ENCODE assay signal across 8 cellular contexts in genomic region chr6:41428402-41428994, GRCh38.
DNase-seq lines count a peak whose midpoint lies in the region; ATAC-seq, FAIRE-seq and TF ChIP-seq lines count a peak whose summit lies in the region.

No MANE protein-coding gene starts in this region.

- H2BK5ac ChIP-seq in mesenchymal stem cell (ENCODE audit: low read depth, low read length, poor library complexity, severe bottlenecking) = no peak overlapping the region

- H4K8ac ChIP-seq in mesenchymal stem cell (ENCODE audit: low read length) = no peak overlapping the region

- H3K23ac ChIP-seq in mesenchymal stem cell (ENCODE audit: low read length in 2 of 2) = no peak overlapping the region

- H3K14ac ChIP-seq in mesenchymal stem cell (ENCODE audit: low read length in 2 of 2) = no peak overlapping the region

- H3K36me3 Mint-ChIP-seq in activated CD8-positive, alpha-beta T cell treated with anti-CD3 and anti-CD28 coated beads for 36 hours (ENCODE audit: low read depth) = no peaks in the 10 kb centered on the region
- H3K36me3 Mint-ChIP-seq in activated CD8-positive, alpha-beta T cell treated with anti-CD3 and anti-CD28 coated beads, Interleukin-2, amount 10 ng/mL, durations not matched to agents 7 days and 5 days (ENCODE audit: low read depth) = no peaks in the 10 kb centered on the region

- no peak overlapping the region for H2BK120ac ChIP-seq in mesenchymal stem cell (ENCODE audit: low read depth, low read length)

- SMC1A ChIA-PET in GM12878 (lab: Charles Lee; ENCODE audit: uncharacterized antibody, unreplicated experiment) = interaction anchor here (1.4 to 1.7 kb wide), 2 partner anchors 10 to 99 kb away, joined by 4 to 6 read pairs; no protein-coding TSS in a partner anchor

- H3K79me2 ChIP-seq in GM12878 (ENCODE audit: control insufficient read depth, insufficient read depth, low read length) = no peaks in the 10 kb centered on the region

- no peak overlapping the region for H3K27ac Mint-ChIP-seq in activated CD8-positive, alpha-beta T cell treated with anti-CD3 and anti-CD28 coated beads for 36 hours
- no peak overlapping the region for H3K27ac Mint-ChIP-seq in activated CD8-positive, alpha-beta T cell treated with anti-CD3 and anti-CD28 coated beads, Interleukin-2, amount 10 ng/mL, durations not matched to agents 7 days and 5 days

- CTCF ChIA-PET in activated CD8-positive, alpha-beta T cell treated with anti-CD3 and anti-CD28 coated beads for 36 hours (lab: Charles Lee) = interaction anchor here (1.0 to 1.4 kb wide), 2 partner anchors 14 to 120 kb away, joined by 3 read pairs; no protein-coding TSS in a partner anchor
- CTCF ChIA-PET in activated CD8-positive, alpha-beta T cell treated with anti-CD3 and anti-CD28 coated beads, Interleukin-2, amount 10 ng/mL, durations not matched to agents 7 days and 5 days (lab: Charles Lee) = interaction anchor here (0.5 to 1.4 kb wide), 2 partner anchors 11 to 116 kb away, joined by 3 read pairs; no protein-coding TSS in a partner anchor
- CTCF ChIA-PET in GM12878 (lab: Yijun Ruan, JAX) = interaction anchor here (0.8 to 1.6 kb wide), 2 partner anchors 10 to 122 kb away, joined by 3 read pairs; no protein-coding TSS in a partner anchor

- no peak for FAIRE-seq in GM12878 (lab: Jason Lieb, UNC)

- no peak for TF ChIP-seq RAD21 in GM12878 (IDR thresholded peaks at IDR 0.05; ENCODE audit: insufficient read depth, low read depth, low read length)

- H2AFZ ChIP-seq in GM12878 (ENCODE audit: control insufficient read depth, low read depth, low read length) (no peak overlapping the region), mesenchymal stem cell (ENCODE audit: low read depth, low read length) (no peak overlapping the region)

- POLR2A ChIA-PET in activated CD8-positive, alpha-beta T cell treated with anti-CD3 and anti-CD28 coated beads for 36 hours (lab: Charles Lee) = interaction anchor here (2.5 kb wide), 1 partner anchor 10 kb away, joined by 7 read pairs; no protein-coding TSS in a partner anchor
- POLR2A ChIA-PET in activated CD8-positive, alpha-beta T cell treated with anti-CD3 and anti-CD28 coated beads, Interleukin-2, amount 10 ng/mL, durations not matched to agents 7 days and 5 days (lab: Charles Lee) = no interaction called here
- POLR2A ChIA-PET in GM12878 (lab: Charles Lee) = interaction anchor here (1.1 to 1.3 kb wide), 2 partner anchors 10 to 28 kb away, joined by 3 to 4 read pairs; no protein-coding TSS in a partner anchor

- H3K18ac ChIP-seq in mesenchymal stem cell (ENCODE audit: low read depth in 1 of 2, low read length in 2 of 2) = no peak overlapping the region

- H3K4me3 Mint-ChIP-seq in activated CD8-positive, alpha-beta T cell treated with anti-CD3 and anti-CD28 coated beads for 36 hours = peak overlapping the region; percentile 9
- no peak overlapping the region for H3K4me3 Mint-ChIP-seq in activated CD8-positive, alpha-beta T cell treated with anti-CD3 and anti-CD28 coated beads, Interleukin-2, amount 10 ng/mL, durations not matched to agents 7 days and 5 days

- TF ChIP-seq EP300 in GM12878 (IDR thresholded peaks at IDR 0.05; ENCODE audit: borderline replicate concordance in 1 of 2, control insufficient read depth in 1 of 2, low read depth in 2 of 2, low read length in 2 of 2) = no peak
- TF ChIP-seq EP300 in tibial nerve (IDR thresholded peaks at IDR 0.05) = peak in 1 of 2 donors; percentile 20

- in situ Hi-C loops in GM12878 (cut with MboI) = no loop called here

- H3K9ac ChIP-seq in GM12878 (ENCODE audit: control insufficient read depth, insufficient read depth, low read length) (no peak overlapping the region), mesenchymal stem cell (ENCODE audit: low read length) (no peak overlapping the region)

- no peak overlapping the region for H3K4ac ChIP-seq in mesenchymal stem cell (ENCODE audit: low read depth in 1 of 2, low read length in 2 of 2)

- TF ChIP-seq POLR2A in GM12878 (IDR thresholded peaks at IDR 0.05; ENCODE audit: low read depth, low read length) (no peak), tibial nerve (IDR thresholded peaks at IDR 0.05) (no peak)

- H3K4me2 ChIP-seq in GM12878 (ENCODE audit: control insufficient read depth, insufficient read depth) (peak overlapping the region; percentile 52; the same call in 1 of the 2 replicates), mesenchymal stem cell (ENCODE audit: low read length, poor library complexity, severe bottlenecking) (peak overlapping the region; percentile 87)

- H3K4me1 Mint-ChIP-seq in activated CD8-positive, alpha-beta T cell treated with anti-CD3 and anti-CD28 coated beads for 36 hours (ENCODE audit: low read depth) = peaks cover 14% of the 10 kb centered on the region
- H3K4me1 Mint-ChIP-seq in activated CD8-positive, alpha-beta T cell treated with anti-CD3 and anti-CD28 coated beads, Interleukin-2, amount 10 ng/mL, durations not matched to agents 7 days and 5 days (ENCODE audit: low read depth) = peaks cover 11% of the 10 kb centered on the region

- no peak overlapping the region for H4K91ac ChIP-seq in mesenchymal stem cell (ENCODE audit: low read length)

- no TSS peak for BruUV-seq in GM12878 (replicated peaks; lab: Mats Ljungman, UMichigan)

- H3K4me1 ChIP-seq in GM12878 (ENCODE audit: control insufficient read depth, insufficient read depth, low read length) (peaks cover 10% of the 10 kb centered on the region), mesenchymal stem cell (ENCODE audit: control insufficient read depth, insufficient read depth, low read depth, low read length) (peaks cover 31% of the 10 kb centered on the region), tibial nerve (peaks cover 0 to 65% (median 43%) of the 10 kb centered on the region in 4 donors)

- no peaks in the 10 kb centered on the region for H4K20me1 ChIP-seq in GM12878 (ENCODE audit: control insufficient read depth, insufficient read depth)

- H3K27me3 Mint-ChIP-seq in activated CD8-positive, alpha-beta T cell treated with anti-CD3 and anti-CD28 coated beads for 36 hours = peaks cover 20% of the 10 kb centered on the region
- peaks cover 37% of the 10 kb centered on the region for H3K27me3 Mint-ChIP-seq in activated CD8-positive, alpha-beta T cell treated with anti-CD3 and anti-CD28 coated beads, Interleukin-2, amount 10 ng/mL, durations not matched to agents 7 days and 5 days (ENCODE audit: low read depth)

- no peak for TF ChIP-seq CTCF in activated CD8-positive, alpha-beta T cell treated with anti-CD3 and anti-CD28 coated beads for 36 hours (IDR thresholded peaks at IDR 0.05)
- TF ChIP-seq CTCF in GM12878 (IDR thresholded peaks at IDR 0.05 in 2 of 3, conservative IDR thresholded peaks at IDR 0.05 in 1 of 3; ENCODE audit: control insufficient read depth in 2 of 3, extremely low read depth in 1 of 3, insufficient read depth in 1 of 3, low read depth in 3 of 3, low read length in 3 of 3) (no peak), tibial nerve (IDR thresholded peaks at IDR 0.05) (no peak)

- no peak overlapping the region for H3K27ac ChIP-seq in GM12878 (ENCODE audit: control insufficient read depth, insufficient read depth)
- no peak overlapping the region for H3K27ac ChIP-seq in mesenchymal stem cell (ENCODE audit: low read length, poor library complexity, severe bottlenecking)
- H3K27ac ChIP-seq in tibial nerve = peak overlapping the region; percentile 63 to 92 (median 88)

- no peak for ATAC-seq in activated CD8-positive, alpha-beta T cell treated with anti-CD3 and anti-CD28 coated beads for 36 hours
- no peak for ATAC-seq in activated CD8-positive, alpha-beta T cell treated with anti-CD3 and anti-CD28 coated beads, Interleukin-2, amount 10 ng/mL, durations not matched to agents 7 days and 5 days
- no peak for ATAC-seq in GM12878
- no peak for ATAC-seq in GM21786 (IDR thresholded peaks at IDR 0.05; ENCODE audit: unreplicated experiment)
- ATAC-seq in HG02852 (IDR thresholded peaks at IDR 0.05; ENCODE audit: unreplicated experiment) = no peak

- H3K36me3 ChIP-seq in GM12878 (ENCODE audit: control insufficient read depth in 2 of 2, insufficient read depth in 2 of 2, low read length in 1 of 2) (no peaks in the 10 kb centered on the region), mesenchymal stem cell (ENCODE audit: control insufficient read depth in 1 of 2, insufficient read depth in 2 of 2, low read depth in 1 of 2, low read length in 2 of 2) (no peaks in the 10 kb centered on the region), tibial nerve (no peaks in the 10 kb centered on the region)

- no peaks in the 10 kb centered on the region for H3K9me3 ChIP-seq in GM12878 (replicated peaks; ENCODE audit: control insufficient read depth, insufficient read depth, low read length)
- no peaks in the 10 kb centered on the region for H3K9me3 ChIP-seq in mesenchymal stem cell (ENCODE audit: control insufficient read depth, low read length)
- no peaks in the 10 kb centered on the region for H3K9me3 ChIP-seq in tibial nerve

- H3K9me3 Mint-ChIP-seq in activated CD8-positive, alpha-beta T cell treated with anti-CD3 and anti-CD28 coated beads for 36 hours = no peaks in the 10 kb centered on the region
- no peaks in the 10 kb centered on the region for H3K9me3 Mint-ChIP-seq in activated CD8-positive, alpha-beta T cell treated with anti-CD3 and anti-CD28 coated beads, Interleukin-2, amount 10 ng/mL, durations not matched to agents 7 days and 5 days (ENCODE audit: insufficient read depth)

- RAD21 ChIA-PET in GM12878 (lab: Charles Lee; ENCODE audit: unreplicated experiment) = interaction anchor here (1.1 to 1.3 kb wide), 3 partner anchors 22 to 150 kb away, joined by 3 read pairs; no protein-coding TSS in a partner anchor

- H3K27me3 ChIP-seq in GM12878 (replicated peaks in 1 of 2; ENCODE audit: control insufficient read depth in 2 of 2, insufficient read depth in 2 of 2, low read length in 1 of 2) (peaks cover 12 to 18% of the 10 kb centered on the region in 2 experiments), mesenchymal stem cell (ENCODE audit: control insufficient read depth in 1 of 2, insufficient read depth in 1 of 2, low read length in 2 of 2) (peaks cover 54 to 63% of the 10 kb centered on the region in 2 experiments), tibial nerve (no peaks in the 10 kb centered on the region)

- H3K79me1 ChIP-seq in mesenchymal stem cell (replicated peaks; ENCODE audit: low read length, poor library complexity, severe bottlenecking) = no peaks in the 10 kb centered on the region

- H2AK5ac ChIP-seq in mesenchymal stem cell (ENCODE audit: low read length, severe bottlenecking) = no peak overlapping the region

- H3K4me3 ChIP-seq in GM12878 = peak overlapping the region; percentile 29; the same call in 1 of the 2 replicates
- peak overlapping the region in 1 of 2 experiments; percentile 47 for H3K4me3 ChIP-seq in mesenchymal stem cell (ENCODE audit: insufficient read depth in 1 of 2, low read depth in 1 of 2, low read length in 2 of 2)
- H3K4me3 ChIP-seq in tibial nerve = peak overlapping the region; percentile 27 to 58 (median 48)

- H2BK15ac ChIP-seq in mesenchymal stem cell (ENCODE audit: low read depth, poor library complexity, severe bottlenecking) = no peak overlapping the region

- WGBS in GM12878 (ENCODE audit: insufficient coverage, insufficient replicate concordance, low lambda C conversion rate, missing lambda C conversion rate) = 9% methylated on average over 28 of the region's 28 CpGs
- 10% methylated on average over 14 of the region's 28 CpGs for WGBS in mesenchymal stem cell
- 1 to 2% methylated on average over 27 to 28 of the region's 28 CpGs for WGBS in tibial nerve, 2 donors

- DNase-seq in activated CD8-positive, alpha-beta T cell treated with anti-CD3 and anti-CD28 coated beads for 36 hours = no peak
- DNase-seq in activated CD8-positive, alpha-beta T cell treated with anti-CD3 and anti-CD28 coated beads, Interleukin-2, amount 10 ng/mL, durations not matched to agents 7 days and 5 days = no peak
- no peak for DNase-seq in GM12878 (ENCODE audit: low read depth, low spot score)
- DNase-seq in mesenchymal stem cell = no peak
- DNase-seq in tibial nerve (ENCODE audit: low spot score in 2 of 2) = peak in 1 of 2 donors; percentile 28
- no peak for DNase-seq in NCI-H2107 treated with DMSO at 0.1 percent for 48 hours (lab: John Stamatoyannopoulos, UW; ENCODE audit: unreplicated experiment)

- no peak overlapping the region for H2BK12ac ChIP-seq in mesenchymal stem cell (ENCODE audit: low read length in 2 of 2)

- intact Hi-C loops in activated CD8-positive, alpha-beta T cell treated with anti-CD3 and anti-CD28 coated beads for 36 hours (cut with micrococcal nuclease) = loop anchor here (5.0 to 10.0 kb wide), 2 partner anchors 56 to 116 kb away; partner anchors contain the start of gene FOXP4
- intact Hi-C loops in GM12878 (cut with micrococcal nuclease; ENCODE audit: unreplicated experiment) = no loop called here

Comparison
In these comparisons a context has a peak if more than half of its experiments do, and no peak if none do; other contexts are left out.
1. H3K27ac ChIP-seq: peak in tibial nerve (4 of 4); none in GM12878 (single experiment) and mesenchymal stem cell (single experiment).